ENCODE assay signal across 1 cellular context in genomic region chr11:119091966-119092879, GRCh38.
TF ChIP-seq lines count a peak whose summit lies in the region.

No MANE protein-coding gene starts in this region.

TF ChIP-seq in SK-N-SH, 30 proteins besides CTCF, POLR2A, EP300 and RAD21 (continued from another document):
- no peak for TF ChIP-seq REST (IDR thresholded peaks at IDR 0.05; ENCODE audit: low read depth, low read length)
- no peak for TF ChIP-seq SIN3A (IDR thresholded peaks at IDR 0.05; ENCODE audit: borderline replicate concordance, low read depth, low read length)
- TF ChIP-seq USF1 (IDR thresholded peaks at IDR 0.05; ENCODE audit: borderline replicate concordance, low read depth) = no peak
- TF ChIP-seq SMC3 (IDR thresholded peaks at IDR 0.05; ENCODE audit: low read depth, low read length) = no peak
